Comparison of ENCODE assay signal across 20 cellular contexts in the genomic region with DNA sequence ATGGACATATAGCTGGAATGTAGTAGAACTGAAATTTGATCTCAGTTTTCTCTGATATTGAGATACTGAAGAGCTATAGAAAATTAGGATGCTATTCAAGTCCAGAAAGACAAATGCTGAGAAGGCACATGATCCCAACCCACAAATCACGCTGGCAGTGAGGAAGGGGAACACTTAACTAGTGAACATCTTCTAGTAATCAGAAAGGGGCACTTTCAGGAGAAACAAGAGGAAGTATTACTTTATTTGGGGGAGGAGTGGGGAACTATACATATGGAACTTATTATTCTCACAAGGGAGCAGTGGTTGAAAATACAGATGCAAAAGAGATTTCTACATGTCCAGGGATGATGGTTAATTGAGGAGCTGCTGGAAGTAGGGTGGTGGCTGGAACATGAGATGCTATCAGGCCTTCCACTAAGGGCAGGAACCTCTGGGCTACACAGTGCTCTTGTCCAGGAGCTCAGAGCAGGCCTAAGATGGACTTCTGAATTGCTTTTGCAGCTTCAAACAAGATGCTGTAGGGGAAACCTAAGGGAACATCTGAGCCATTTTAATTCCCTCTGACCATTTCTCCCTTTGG.
"Had no signal": no experiment of that assay in that cellular context is flagged by ENCODE, and none has a peak within 500 bp of the region (broad histone marks: within the 10 kb centered on the region; RNA-seq: fewer than 3 reads in every experiment).

No MANE protein-coding gene starts in this region.

- H3K27me3 ChIP-seq: colonic mucosa, right atrium auricular region, thyroid gland had no signal

- H3K27ac Mint-ChIP-seq: activated CD4-positive, alpha-beta memory T cell treated with anti-CD3 and anti-CD28 coated beads, Interleukin-2, amount 10 ng/mL, durations not matched to agents 7 days and 5 days; activated CD4-positive, alpha-beta T cell treated with anti-CD3 and anti-CD28 coated beads for 36 hours; activated T-cell treated with anti-CD3 and anti-CD28 coated beads, Interleukin-2, amount 50 U/mL, for 24 hours; stimulated activated naive B cell treated with anti-CD40 and anti-IgM and Interleukin-4, amounts not matched to agents 10 μg/mL and 1 μg/mL and 100 μg/mL, for 72 hours had no signal

- H3K36me3 Mint-ChIP-seq: activated naive CD4-positive, alpha-beta T cell treated with anti-CD3 and anti-CD28 coated beads, Interleukin-2, amount 50 U/mL, for 72 hours; naive B cell; stimulated activated naive B cell treated with anti-CD40 and anti-IgM and Interleukin-4, amounts not matched to agents 10 μg/mL and 1 μg/mL and 100 μg/mL, for 72 hours had no signal

- H3K9me3 ChIP-seq: colonic mucosa, heart right ventricle, right atrium auricular region, thyroid gland had no signal

- DNase-seq: activated CD4-positive, alpha-beta memory T cell treated with anti-CD3 and anti-CD28 coated beads, Interleukin-2, amount 10 ng/mL, durations not matched to agents 7 days and 5 days; activated CD4-positive, alpha-beta T cell treated with anti-CD3 and anti-CD28 coated beads for 36 hours; activated effector memory CD4-positive, alpha-beta T cell treated with Interleukin-2 at 50 U/mL for 16 hours; activated T-cell treated with anti-CD3 and anti-CD28 coated beads, Interleukin-2, amount 50 U/mL, for 24 hours; central memory CD4-positive, alpha-beta T cell; colonic mucosa; effector CD4-positive, alpha-beta T cell; heart right ventricle; islet precursor cell; posterior cingulate gyrus; stimulated activated CD4-positive, alpha-beta T cell treated with anti-CD3 and anti-CD28 coated beads, Interleukin-15, amount 100 ng/mL, for 24 hours; stimulated activated CD4-positive, alpha-beta T cell treated with anti-CD3 and anti-CD28 coated beads, Interleukin-4, amount 100 ng/mL, for 1 hour; stimulated activated naive B cell treated with anti-CD40 and anti-IgM and Interleukin-4, amounts not matched to agents 10 μg/mL and 1 μg/mL and 100 μg/mL, for 72 hours; T-helper 1 cell; thyroid gland; WERI-Rb-1 had no signal

- H3K27me3 Mint-ChIP-seq: activated CD4-positive, alpha-beta T cell treated with anti-CD3 and anti-CD28 coated beads for 36 hours; activated T-cell treated with anti-CD3 and anti-CD28 coated beads, Interleukin-2, amount 50 U/mL, for 24 hours had no signal

- H3K36me3 ChIP-seq: colonic mucosa, heart right ventricle, right atrium auricular region, thyroid gland, WERI-Rb-1 had no signal

- ATAC-seq: activated CD4-positive, alpha-beta T cell treated with anti-CD3 and anti-CD28 coated beads for 36 hours; activated naive CD4-positive, alpha-beta T cell treated with anti-CD3 and anti-CD28 coated beads, Interleukin-2, amount 50 U/mL, for 72 hours; heart right ventricle had no signal

- H3K27ac ChIP-seq: colonic mucosa, right atrium auricular region, thyroid gland, WERI-Rb-1 had no signal

- H3K4me1 ChIP-seq: colonic mucosa had no signal

- H3K4me3 ChIP-seq: colonic mucosa, heart right ventricle, right atrium auricular region, skin epidermis, thyroid gland had no signal

- H3K9me3 Mint-ChIP-seq: activated CD4-positive, alpha-beta memory T cell treated with anti-CD3 and anti-CD28 coated beads, Interleukin-2, amount 10 ng/mL, durations not matched to agents 7 days and 5 days; activated naive CD4-positive, alpha-beta T cell treated with anti-CD3 and anti-CD28 coated beads, Interleukin-2, amount 50 U/mL, for 72 hours; activated T-cell treated with anti-CD3 and anti-CD28 coated beads, Interleukin-2, amount 50 U/mL, for 24 hours; naive B cell; stimulated activated naive B cell treated with anti-CD40 and anti-IgM and Interleukin-4, amounts not matched to agents 10 μg/mL and 1 μg/mL and 100 μg/mL, for 72 hours had no signal

- H3K4me3 Mint-ChIP-seq: activated CD4-positive, alpha-beta memory T cell treated with anti-CD3 and anti-CD28 coated beads, Interleukin-2, amount 10 ng/mL, durations not matched to agents 7 days and 5 days; activated CD4-positive, alpha-beta T cell treated with anti-CD3 and anti-CD28 coated beads for 36 hours; activated T-cell treated with anti-CD3 and anti-CD28 coated beads, Interleukin-2, amount 50 U/mL, for 24 hours; stimulated activated naive B cell treated with anti-CD40 and anti-IgM and Interleukin-4, amounts not matched to agents 10 μg/mL and 1 μg/mL and 100 μg/mL, for 72 hours had no signal
